Comparison of ENCODE assay signal across 1 cellular context in genomic region chr9:27572036-27572435, GRCh38.
TF ChIP-seq lines count a peak whose summit lies in the region.

No MANE protein-coding gene starts in this region.

TF ChIP-seq in GM23338, 12 proteins besides CTCF, POLR2A, EP300 and RAD21 (continued from another document):
- no peak for TF ChIP-seq REST (IDR thresholded peaks at IDR 0.05; ENCODE audit: unreplicated experiment)
- TF ChIP-seq STAT1 (IDR thresholded peaks at IDR 0.05; ENCODE audit: unreplicated experiment) = no peak
- no peak for TF ChIP-seq NANOG (IDR thresholded peaks at IDR 0.05; ENCODE audit: borderline replicate concordance)
- no peak for TF ChIP-seq EZH2phosphoT487 (IDR thresholded peaks at IDR 0.05; ENCODE audit: unreplicated experiment)
- no peak for TF ChIP-seq CREB1 (CRISPR knock-in tag; IDR thresholded peaks at IDR 0.05; ENCODE audit: low read depth)
